8 cellular contexts compared by ENCODE assay signal in genomic region chr4:88523325-88524129, GRCh38.
A peak's percentile ranks its signal among the peaks of the same experiment; 100 is the strongest.
DNase-seq lines count a peak whose midpoint lies in the region; ATAC-seq and TF ChIP-seq lines count a peak whose summit lies in the region.

Gene PYURF (minus strand): TSS chr4:88523776. CDS start chr4:88523700, 76 bp downstream.

- ATAC-seq in GM19035 (IDR thresholded peaks at IDR 0.05; ENCODE audit: unreplicated experiment), result peak; percentile 69
- peak; percentile 75 for ATAC-seq in HG03342 (IDR thresholded peaks at IDR 0.05; ENCODE audit: unreplicated experiment)
- peak; percentile 80 for ATAC-seq in activated CD4-positive, CD25-positive, alpha-beta regulatory T cell treated with anti-CD3 and anti-CD28 coated beads, Interleukin-2, amount 50 U/mL, for 24 hours

- TF ChIP-seq CTCF in AG10803 (conservative IDR thresholded peaks at IDR 0.05; ENCODE audit: low read length), result no peak

- peak within 1 kb of the TSS; percentile 92 for H3K4me3 ChIP-seq in AG10803 (ENCODE audit: low read length)

- DNase-seq in AG10803 (ENCODE audit: low read depth), result peak; percentile 94
- peak; percentile 79 for DNase-seq in NCI-H345 treated with DMSO at 0.1 percent for 48 hours (lab: John Stamatoyannopoulos, UW; ENCODE audit: unreplicated experiment)
- peak; percentile 93 for DNase-seq in cerebellar cortex (ENCODE audit: low spot score)
- DNase-seq in islet precursor cell, result peak; percentile 99
- peak; percentile 65 to 87 (median 70) for DNase-seq in stimulated activated CD4-positive, alpha-beta T cell treated with anti-CD3 and anti-CD28 coated beads, Interleukin-12 subunit alpha, Interleukin-12 subunit beta, amount 100 ng/mL, for 48 hours (ENCODE audit: low read depth in 2 of 3, low spot score in 1 of 3)

Comparison
In these comparisons a context has a peak if more than half of its experiments do, and no peak if none do; other contexts are left out.
1. Peak in every context shown above with its lines: DNase-seq, ATAC-seq and H3K4me3 ChIP-seq.